ENCODE assay signal across 20 cellular contexts in genomic region chr7:11625669-11626068, GRCh38.
DNase-seq lines count a peak whose midpoint lies in the region; ATAC-seq, FAIRE-seq and TF ChIP-seq lines count a peak whose summit lies in the region.
"Had no signal": no experiment of that assay in that cellular context is flagged by ENCODE, and none has a peak within 500 bp of the region (broad histone marks: within the 10 kb centered on the region; RNA-seq: fewer than 3 reads in every experiment).

No MANE protein-coding gene starts in this region.

- H3K14ac ChIP-seq in H9 (ENCODE audit: insufficient read depth, low read length) = no peak overlapping the region

- no peak overlapping the region for H3K4me3 Mint-ChIP-seq in H9
- H3K4me3 Mint-ChIP-seq: activated CD8-positive, alpha-beta T cell treated with anti-CD3 and anti-CD28 coated beads, Interleukin-2, amount 10 ng/mL, durations not matched to agents 7 days and 5 days; activated naive CD8-positive, alpha-beta T cell treated with anti-CD3 and anti-CD28 coated beads, Interleukin-2, amount 50 U/mL, for 24 hours; activated T-helper 1 cell treated with anti-CD3 and anti-CD28 coated beads, Interleukin-12 subunit alpha, Interleukin-12 subunit beta, Interleukin-2, Interleukin-4 antibody, amounts not matched to agents 30 ng/mL and 10 ng/mL and 1 ng/mL, durations not matched to agents 14 hours and 24 hours and 36 hours; stimulated activated naive CD8-positive, alpha-beta T cell treated with anti-CD3 and anti-CD28 coated beads, Interleukin-15, amount 100 ng/mL, for 72 hours had no signal

- no peak for FAIRE-seq in bronchial epithelial cell (lab: Jason Lieb, UNC)

- H3K27me3 Mint-ChIP-seq in H9 (ENCODE audit: low read depth) = no peaks in the 10 kb centered on the region
- H3K27me3 Mint-ChIP-seq: activated naive CD8-positive, alpha-beta T cell treated with anti-CD3 and anti-CD28 coated beads, Interleukin-2, amount 50 U/mL, for 24 hours; stimulated activated naive CD8-positive, alpha-beta T cell treated with anti-CD3 and anti-CD28 coated beads, Interleukin-15, amount 100 ng/mL, for 72 hours had no signal

- DNase-seq in H9 (no peak), bronchial epithelial cell (ENCODE audit: low read depth) (peak; percentile 2), left ventricle myocardium superior (no peak), pulmonary artery endothelial cell (ENCODE audit: low read depth, low spot score) (peak; percentile 89), occipital lobe (lab: John Stamatoyannopoulos, UW) (no peak), colonic mucosa (no peak)
- no peak for DNase-seq in stimulated activated CD4-positive, alpha-beta T cell treated with anti-CD3 and anti-CD28 coated beads, Interleukin-4, amount 100 ng/mL, for 24 hours
- DNase-seq: activated CD8-positive, alpha-beta T cell treated with anti-CD3 and anti-CD28 coated beads, Interleukin-2, amount 10 ng/mL, durations not matched to agents 7 days and 5 days; activated naive CD8-positive, alpha-beta T cell treated with anti-CD3 and anti-CD28 coated beads, Interleukin-2, amount 50 U/mL, for 24 hours; Caco-2; GDM1; IMR-90; NCI-H1048; NCI-H2171 treated with DMSO at 0.1 percent for 48 hours; stimulated activated naive CD8-positive, alpha-beta T cell treated with anti-CD3 and anti-CD28 coated beads, Interleukin-15, amount 100 ng/mL, for 72 hours; T-helper 1 cell; WERI-Rb-1 had no signal

- no CpG with 5 or more reads among the region's 2 CpGs for WGBS in H9 (ENCODE audit: extremely low coverage, insufficient read length, low lambda C conversion rate)

- ATAC-seq in left ventricle myocardium superior (peak; percentile 36), HG03342 (IDR thresholded peaks at IDR 0.05; ENCODE audit: unreplicated experiment) (no peak)
- ATAC-seq: activated CD8-positive, alpha-beta T cell treated with anti-CD3 and anti-CD28 coated beads, Interleukin-2, amount 10 ng/mL, durations not matched to agents 7 days and 5 days; activated naive CD8-positive, alpha-beta T cell treated with anti-CD3 and anti-CD28 coated beads, Interleukin-2, amount 50 U/mL, for 24 hours; esophagus mucosa; stimulated activated naive CD8-positive, alpha-beta T cell treated with anti-CD3 and anti-CD28 coated beads, Interleukin-15, amount 100 ng/mL, for 72 hours had no signal

- H3K9me3 Mint-ChIP-seq in H9 = no peaks in the 10 kb centered on the region
- H3K9me3 Mint-ChIP-seq: activated naive CD8-positive, alpha-beta T cell treated with anti-CD3 and anti-CD28 coated beads, Interleukin-2, amount 50 U/mL, for 24 hours; activated T-helper 1 cell treated with anti-CD3 and anti-CD28 coated beads, Interleukin-12 subunit alpha, Interleukin-12 subunit beta, Interleukin-2, Interleukin-4 antibody, amounts not matched to agents 30 ng/mL and 10 ng/mL and 1 ng/mL, durations not matched to agents 14 hours and 24 hours and 36 hours; stimulated activated naive CD8-positive, alpha-beta T cell treated with anti-CD3 and anti-CD28 coated beads, Interleukin-15, amount 100 ng/mL, for 72 hours had no signal

- no peak overlapping the region for H2BK20ac ChIP-seq in H9 (ENCODE audit: low read depth, low read length, poor library complexity, severe bottlenecking)

- H3K27ac ChIP-seq in H9 (ENCODE audit: insufficient read length, low read depth, low read length) = no peak overlapping the region
- H3K27ac ChIP-seq in colonic mucosa = no peak overlapping the region
- H3K27ac ChIP-seq: WERI-Rb-1 had no signal

- H3K79me2 ChIP-seq in H9 (ENCODE audit: insufficient read depth, low read length) = no peaks in the 10 kb centered on the region

- H2BK120ac ChIP-seq in H9 (ENCODE audit: low read depth, low read length, poor library complexity, severe bottlenecking) = no peak overlapping the region

- H3K4me3 ChIP-seq in bronchial epithelial cell (ENCODE audit: low read depth, low read length) (no peak overlapping the region), colonic mucosa (no peak overlapping the region)

- H4K91ac ChIP-seq in H9 (ENCODE audit: insufficient read length, low read depth, low read length) = no peak overlapping the region

- no peak overlapping the region for H2BK12ac ChIP-seq in H9 (ENCODE audit: insufficient read length, low read depth, low read length)

- no peak overlapping the region for H3T11ph ChIP-seq in H9 (ENCODE audit: low read length)

- no peak overlapping the region for H2BK15ac ChIP-seq in H9 (ENCODE audit: low read depth, low read length)

- H3K36me3 Mint-ChIP-seq in H9 (ENCODE audit: insufficient read depth in 1 of 3, low read depth in 3 of 3) = no peaks in the 10 kb centered on the region

- TF ChIP-seq CTCF in H9 (conservative IDR thresholded peaks at IDR 0.05) (no peak), bronchial epithelial cell (IDR thresholded peaks at IDR 0.05; ENCODE audit: insufficient read depth, low read length, severe bottlenecking) (no peak), colonic mucosa (IDR thresholded peaks at IDR 0.05) (no peak)

- H3K4ac ChIP-seq in H9 (ENCODE audit: low read depth, low read length) = no peak overlapping the region

- no peaks in the 10 kb centered on the region for H4K20me1 ChIP-seq in H9 (ENCODE audit: control insufficient read depth, insufficient read depth, insufficient read length)

- H3K27me3 ChIP-seq in H9 (ENCODE audit: insufficient read depth, low read length) = no peaks in the 10 kb centered on the region
- no peaks in the 10 kb centered on the region for H3K27me3 ChIP-seq in bronchial epithelial cell (ENCODE audit: control insufficient read depth, insufficient read depth, low read length)
- no peaks in the 10 kb centered on the region for H3K27me3 ChIP-seq in colonic mucosa

- no peak overlapping the region for H2AK5ac ChIP-seq in H9 (ENCODE audit: insufficient read length, low read length)

- H3K9me3 ChIP-seq in H9 (ENCODE audit: control insufficient read depth, low read depth, low read length) (no peaks in the 10 kb centered on the region), colonic mucosa (no peaks in the 10 kb centered on the region)
- H3K9me3 ChIP-seq: Caco-2 had no signal

- H3K56ac ChIP-seq in H9 (ENCODE audit: insufficient read length, low read depth, low read length) = no peak overlapping the region

- no peak overlapping the region for H4K5ac ChIP-seq in H9 (ENCODE audit: insufficient read length, low read depth, low read length)

- H3K23me2 ChIP-seq in H9 (ENCODE audit: insufficient read length, low read depth, low read length, poor library complexity, severe bottlenecking) = no peaks in the 10 kb centered on the region

- no peak overlapping the region for H4K8ac ChIP-seq in H9 (replicated peaks; ENCODE audit: insufficient read length, low read depth, low read length)

- no peak overlapping the region for H3K18ac ChIP-seq in H9 (ENCODE audit: insufficient read length, low read depth, low read length)

- no peaks in the 10 kb centered on the region for H3K79me1 ChIP-seq in H9 (ENCODE audit: insufficient read depth, low read depth, low read length, poor library complexity, severe bottlenecking)

- intact Hi-C loops in left ventricle myocardium superior (cut with micrococcal nuclease) (no loop called here), colonic mucosa (cut with DNase I) (no loop called here)

- H3K36me3 ChIP-seq in bronchial epithelial cell (ENCODE audit: control insufficient read depth, insufficient read depth, low read length) (no peaks in the 10 kb centered on the region), colonic mucosa (no peaks in the 10 kb centered on the region)
- H3K36me3 ChIP-seq: WERI-Rb-1 had no signal

- H2BK5ac ChIP-seq in H9 (ENCODE audit: insufficient read length, low read length) = no peak overlapping the region

- no peak overlapping the region for H3K23ac ChIP-seq in H9 (ENCODE audit: insufficient read length, low read depth, low read length)

- H3K4me1 Mint-ChIP-seq in H9 = peaks cover 9 to 14% of the 10 kb centered on the region in 2 experiments
- H3K4me1 Mint-ChIP-seq: activated naive CD8-positive, alpha-beta T cell treated with anti-CD3 and anti-CD28 coated beads, Interleukin-2, amount 50 U/mL, for 24 hours; stimulated activated naive CD8-positive, alpha-beta T cell treated with anti-CD3 and anti-CD28 coated beads, Interleukin-15, amount 100 ng/mL, for 72 hours had no signal

- H3K4me1 ChIP-seq in H9 (ENCODE audit: insufficient read depth, low read length) (no peaks in the 10 kb centered on the region), colonic mucosa (no peaks in the 10 kb centered on the region)
- H3K4me1 ChIP-seq: Caco-2 had no signal

- H3K4me2 ChIP-seq in H9 (ENCODE audit: insufficient read depth, insufficient read length, low read length) = no peak overlapping the region

- peak overlapping the region in 2 of 3 experiments; percentile 33 to 62; a peak in 3 of 7 replicates for H3K27ac Mint-ChIP-seq in H9
- H3K27ac Mint-ChIP-seq: activated CD8-positive, alpha-beta T cell treated with anti-CD3 and anti-CD28 coated beads, Interleukin-2, amount 10 ng/mL, durations not matched to agents 7 days and 5 days; activated naive CD8-positive, alpha-beta T cell treated with anti-CD3 and anti-CD28 coated beads, Interleukin-2, amount 50 U/mL, for 24 hours; activated T-helper 1 cell treated with anti-CD3 and anti-CD28 coated beads, Interleukin-12 subunit alpha, Interleukin-12 subunit beta, Interleukin-2, Interleukin-4 antibody, amounts not matched to agents 30 ng/mL and 10 ng/mL and 1 ng/mL, durations not matched to agents 14 hours and 24 hours and 36 hours; stimulated activated naive CD8-positive, alpha-beta T cell treated with anti-CD3 and anti-CD28 coated beads, Interleukin-15, amount 100 ng/mL, for 72 hours had no signal

- H3K9ac ChIP-seq in H9 (ENCODE audit: extremely low read depth, insufficient read length, low read length) (no peak overlapping the region), colonic mucosa (ENCODE audit: low read depth in 2 of 2, low read length in 2 of 2) (no peak overlapping the region)

- no peak overlapping the region for H2AFZ ChIP-seq in H9 (ENCODE audit: low read length)

Comparison
In these comparisons a context has a peak if more than half of its experiments do, and no peak if none do; other contexts are left out.
1. DNase-seq: peak in bronchial epithelial cell (single experiment) and pulmonary artery endothelial cell (single experiment); none in H9 (single experiment), left ventricle myocardium superior (single experiment), occipital lobe (single experiment), stimulated activated CD4-positive, alpha-beta T cell treated with anti-CD3 and anti-CD28 coated beads, Interleukin-4, amount 100 ng/mL, for 24 hours (single experiment) and colonic mucosa (single experiment).